Comparison of ENCODE assay signal across 8 cellular contexts in the genomic region with DNA sequence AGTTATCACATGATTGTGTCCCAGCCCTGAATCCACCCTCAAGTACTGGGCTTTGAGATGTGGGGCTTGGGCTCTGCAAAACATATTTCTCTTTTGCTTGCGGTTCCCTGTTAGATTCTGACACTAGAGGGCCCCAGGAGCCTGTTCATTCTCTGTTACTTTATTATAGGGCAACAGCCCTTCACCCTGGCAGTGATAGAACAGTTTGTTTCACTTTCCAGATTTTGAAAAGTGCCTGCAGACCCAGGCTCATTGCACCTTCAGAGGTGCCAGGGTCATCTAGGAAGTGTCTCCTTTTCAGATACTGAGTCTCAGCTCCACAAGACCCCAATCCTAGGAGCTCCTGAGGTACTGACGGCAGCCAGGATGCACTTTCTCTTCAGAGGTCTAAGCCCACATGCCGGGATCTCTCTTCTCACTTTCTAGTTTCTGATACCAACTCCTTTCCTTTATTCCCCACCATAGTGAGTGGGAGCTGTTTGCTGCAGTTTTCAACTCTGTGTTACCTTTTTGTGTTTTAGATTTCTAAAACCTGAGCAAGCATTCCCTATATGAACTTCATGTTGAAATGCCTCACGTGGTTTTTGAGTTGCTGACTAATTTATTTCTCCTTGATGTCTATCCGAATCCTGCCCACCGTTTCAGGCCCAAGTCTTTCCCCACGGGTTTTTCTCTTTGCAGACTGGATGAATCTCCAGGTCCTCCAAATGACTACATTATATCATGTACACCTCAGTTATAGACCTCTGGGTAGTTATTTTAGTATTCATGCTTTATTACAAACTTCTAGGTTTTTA. TPM values are rescaled to one million over a fixed set of nuclear protein-coding genes. Genes with fewer than 3 reads are reported as not detected.
DNase-seq lines count a peak whose midpoint lies in the region; ATAC-seq, FAIRE-seq and TF ChIP-seq lines count a peak whose summit lies in the region.

No MANE protein-coding gene starts in this region.

- intact Hi-C loops in head of caudate nucleus (cut with DNase I): loop anchor here (2.0 kb wide), 1 partner anchor 471 kb away; no protein-coding TSS in a partner anchor
- intact Hi-C loops in ovary (cut with DNase I): loop anchor here in 1 of 4 donors (5.0 kb wide), 1 partner anchor 470 kb away; no protein-coding TSS in a partner anchor

- H3K4me1 ChIP-seq in ovary (ENCODE audit: insufficient read depth): no peaks in the 10 kb centered on the region

- H3K9me3 ChIP-seq in ovary: no peaks in the 10 kb centered on the region

- peak; percentile 73 for ATAC-seq in GM21390 (IDR thresholded peaks at IDR 0.05; ENCODE audit: unreplicated experiment)

- H3K4me3 Mint-ChIP-seq in activated naive CD4-positive, alpha-beta T cell treated with anti-CD3 and anti-CD28 coated beads, Interleukin-2, amount 50 U/mL, for 24 hours: peak overlapping the region; percentile 47

- TF ChIP-seq EP300 in ovary (IDR thresholded peaks at IDR 0.05): no peak

- TF ChIP-seq POLR2A in ovary (IDR thresholded peaks at IDR 0.05): no peak

- H3K9me3 Mint-ChIP-seq in activated naive CD4-positive, alpha-beta T cell treated with anti-CD3 and anti-CD28 coated beads, Interleukin-2, amount 50 U/mL, for 24 hours: no peaks in the 10 kb centered on the region

- TF ChIP-seq CTCF in D721Med (IDR thresholded peaks at IDR 0.05; ENCODE audit: insufficient read depth, missing control alignments) (peak; percentile 90), ovary (IDR thresholded peaks at IDR 0.05) (no peak)

- H3K36me3 Mint-ChIP-seq in activated naive CD4-positive, alpha-beta T cell treated with anti-CD3 and anti-CD28 coated beads, Interleukin-2, amount 50 U/mL, for 24 hours: no peaks in the 10 kb centered on the region

- H3K27me3 ChIP-seq in ovary: no peaks in the 10 kb centered on the region

- peak overlapping the region; percentile 74 for H3K27ac Mint-ChIP-seq in activated naive CD4-positive, alpha-beta T cell treated with anti-CD3 and anti-CD28 coated beads, Interleukin-2, amount 50 U/mL, for 24 hours

- H3K27me3 Mint-ChIP-seq in activated naive CD4-positive, alpha-beta T cell treated with anti-CD3 and anti-CD28 coated beads, Interleukin-2, amount 50 U/mL, for 24 hours: no peaks in the 10 kb centered on the region

- no peak overlapping the region for H3K27ac ChIP-seq in ovary

- no peak for FAIRE-seq in D721Med (lab: Jason Lieb, UNC)

- no peaks in the 10 kb centered on the region for H3K36me3 ChIP-seq in ovary

- WGBS in ovary, 3 donors: 43 to 51% (median 47%) methylated on average over 7 of the region's 7 CpGs

- H3K4me3 ChIP-seq in ovary: no peak overlapping the region

- H3K4me1 Mint-ChIP-seq in activated naive CD4-positive, alpha-beta T cell treated with anti-CD3 and anti-CD28 coated beads, Interleukin-2, amount 50 U/mL, for 24 hours: peaks cover 22% of the 10 kb centered on the region

- peak; percentile 43 for DNase-seq in D721Med (ENCODE audit: insufficient read length, low spot score)
- DNase-seq in M059J (ENCODE audit: low read depth): peak; percentile 76
- DNase-seq in SIG-M5 treated with dmso at 0.1 percent for 504 hours (lab: John Stamatoyannopoulos, UW; ENCODE audit: unreplicated experiment): peak; percentile 76
- peak in 31 of 42 donors; percentile 18 to 80 (median 55) for DNase-seq in head of caudate nucleus
- DNase-seq in renal cortical epithelial cell (ENCODE audit: low read depth): peak; percentile 46
- DNase-seq in ovary: no peak

RNA-seq across cellular contexts. Expression of a gene that starts 10.9 kb away (rescaled TPM):
- total RNA-seq in M059J (2014; rRNA removed; shearing (Covaris generic)): 20.4 and 25.7 TPM in 2 replicates
- total RNA-seq in renal cortical epithelial cell (9.1 and 14.6 TPM in 2 replicates), ovary (10 to 100 TPM; 10.9 to 17.5 (median 15.5) TPM)
- polyA plus RNA-seq in ovary: 10 to 100 TPM in 1 of 2 donors, 1 to 10 TPM in 1; 8.5 to 18.2 TPM

RNA-seq across cellular contexts. Expression of a gene that starts 51.9 kb away (rescaled TPM):
- total RNA-seq in M059J (2014; rRNA removed; shearing (Covaris generic)): 18.5 and 21.9 TPM in 2 replicates
- 12.9 and 22.2 TPM in 2 replicates for total RNA-seq in renal cortical epithelial cell
- 10 to 100 TPM; 15.2 to 41.2 (median 32.8) TPM for total RNA-seq in ovary
- polyA plus RNA-seq in ovary: 10 to 100 TPM; 14.2 to 16.5 TPM

Comparison
In these comparisons a context has a peak if more than half of its experiments do, and no peak if none do; other contexts are left out.
1. DNase-seq: peak in D721Med (single experiment), M059J (single experiment), SIG-M5 treated with dmso at 0.1 percent for 504 hours (single experiment), head of caudate nucleus (31 of 42) and renal cortical epithelial cell (single experiment); none in ovary (0 of 5).